9 cellular contexts compared by ENCODE assay signal in the genomic region with DNA sequence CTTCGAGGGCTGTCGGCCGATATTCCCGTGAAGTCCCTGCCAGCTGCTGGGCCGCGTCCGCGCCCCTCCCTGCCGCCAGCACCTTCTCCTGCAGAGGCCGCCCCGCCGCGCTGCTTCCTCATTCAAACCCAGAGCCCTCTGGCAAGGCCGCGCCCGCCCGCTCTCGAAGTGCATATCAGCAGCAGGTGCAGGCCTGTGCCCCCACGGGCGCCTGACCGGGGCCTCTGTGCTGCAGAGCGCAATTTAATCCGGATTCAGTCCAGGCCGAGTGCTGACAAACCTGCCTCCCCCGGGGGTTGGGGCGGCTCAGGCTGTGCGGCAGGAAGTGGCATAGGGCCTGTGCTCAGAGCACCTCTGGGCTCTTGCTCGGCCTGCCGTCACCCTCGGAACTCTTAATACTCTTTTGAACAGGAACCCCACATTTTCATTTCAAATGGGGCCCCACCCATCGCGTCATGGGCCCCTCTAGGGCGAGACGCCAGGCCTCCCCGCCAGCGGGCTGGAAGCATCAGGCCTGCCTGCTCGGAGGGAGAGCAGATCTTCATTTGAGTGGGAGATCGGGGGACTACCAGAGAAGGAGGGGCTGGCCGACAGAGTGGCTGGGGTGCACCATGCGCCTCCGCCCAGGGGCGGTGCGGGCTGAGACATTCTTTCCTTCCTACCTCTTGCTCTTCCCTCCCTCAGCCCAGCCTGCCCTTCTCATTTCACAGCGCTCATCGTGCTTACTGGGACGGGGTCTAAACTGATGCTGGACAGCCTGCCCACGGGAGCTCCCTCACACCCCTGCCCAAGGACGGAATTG.
DNase-seq lines count a peak whose midpoint lies in the region; ATAC-seq and TF ChIP-seq lines count a peak whose summit lies in the region.
"Had no signal": no experiment of that assay in that cellular context is flagged by ENCODE, and none has a peak within 500 bp of the region (broad histone marks: within the 10 kb centered on the region; RNA-seq: fewer than 3 reads in every experiment).

No MANE protein-coding gene starts in this region.

- peak overlapping the region; percentile 48 for H3K27ac ChIP-seq in foreskin keratinocyte
- H3K27ac ChIP-seq: HL-60 had no signal

- peak; percentile 27 for TF ChIP-seq CTCF in foreskin keratinocyte (conservative IDR thresholded peaks at IDR 0.05)

- no peaks in the 10 kb centered on the region for H3K27me3 ChIP-seq in foreskin keratinocyte

- H3K4me1 ChIP-seq in foreskin keratinocyte = peaks cover 6% of the 10 kb centered on the region

- peak; percentile 50 to 59 for DNase-seq in activated CD4-positive, alpha-beta T cell treated with anti-CD3 and anti-CD28 coated beads, Interleukin-2, amount 50 U/mL, for 48 hours
- DNase-seq in foreskin keratinocyte (peak in 1 of 2 donors; percentile 21), NCI-H1092 (lab: John Stamatoyannopoulos, UW) (no peak), DMS153 treated with DMSO at 0.1 percent for 48 hours (lab: John Stamatoyannopoulos, UW; ENCODE audit: unreplicated experiment) (no peak), NCI-H524 (lab: John Stamatoyannopoulos, UW) (no peak)
- DNase-seq in stimulated activated CD8-positive, alpha-beta memory T cell treated with anti-CD3 and anti-CD28 coated beads, Interleukin-12 subunit alpha, Interleukin-12 subunit beta, amount 100 ng/mL, for 1 hour (ENCODE audit: low read depth) = peak; percentile 35

- ATAC-seq in GM18867 (IDR thresholded peaks at IDR 0.05; ENCODE audit: unreplicated experiment) (peak; percentile 71), HG03095 (IDR thresholded peaks at IDR 0.05; ENCODE audit: unreplicated experiment) (peak; percentile 74), foreskin keratinocyte (peak; percentile 81)

Comparison
In these comparisons a context has a peak if more than half of its experiments do, and no peak if none do; other contexts are left out.
1. DNase-seq: peak in activated CD4-positive, alpha-beta T cell treated with anti-CD3 and anti-CD28 coated beads, Interleukin-2, amount 50 U/mL, for 48 hours (2 of 2) and stimulated activated CD8-positive, alpha-beta memory T cell treated with anti-CD3 and anti-CD28 coated beads, Interleukin-12 subunit alpha, Interleukin-12 subunit beta, amount 100 ng/mL, for 1 hour (single experiment); none in NCI-H1092 (single experiment), DMS153 treated with DMSO at 0.1 percent for 48 hours (single experiment) and NCI-H524 (0 of 2).
2. Peak in every context shown above with its lines, with median percentiles within 50 percentile points of each other: ATAC-seq.